8 cellular contexts compared by ENCODE assay signal in genomic region chr17:32659419-32659842, GRCh38.
DNase-seq lines count a peak whose midpoint lies in the region; ATAC-seq and TF ChIP-seq lines count a peak whose summit lies in the region.

No MANE protein-coding gene starts in this region.

- no peak for ATAC-seq in GM19463 (IDR thresholded peaks at IDR 0.05; ENCODE audit: unreplicated experiment)

- H3K4me2 ChIP-seq in parathyroid adenoma (ENCODE audit: low read length): no peak overlapping the region

- peak overlapping the region; percentile 25 for H2AFZ ChIP-seq in parathyroid adenoma

- in situ Hi-C loops in transverse colon (cut with MboI; ENCODE audit: low pct_ligation_motif_present in 1 of 4, low pct_unique_long_range_greater_than_20kb in 1 of 4, low sequenced_read_pairs in 3 of 4): loop anchor here in 3 of 4 donors (10.0 to 25.0 kb wide), 3 partner anchors 103 to 253 kb away; no protein-coding TSS in a partner anchor

- peak; percentile 92 for TF ChIP-seq CTCF in parathyroid adenoma (IDR thresholded peaks at IDR 0.05)
- TF ChIP-seq CTCF in transverse colon (IDR thresholded peaks at IDR 0.05): peak; percentile 83 to 92 (median 90)

- no peak for TF ChIP-seq POLR2A in transverse colon (IDR thresholded peaks at IDR 0.05)

- no peak overlapping the region for H3K4me3 ChIP-seq in parathyroid adenoma (ENCODE audit: low read depth, low read length)
- H3K4me3 ChIP-seq in transverse colon: no peak overlapping the region

- DNase-seq in D341Med (ENCODE audit: low spot score) (peak; percentile 88), KG1 (lab: John Stamatoyannopoulos, UW) (peak; percentile 67), RKO (ENCODE audit: low spot score) (peak; percentile 69), globus pallidus (ENCODE audit: low spot score) (peak; percentile 87), transverse colon (peak; percentile 73)
- peak; percentile 12 to 54 (median 20) for DNase-seq in activated naive CD4-positive, alpha-beta T cell (lab: John Stamatoyannopoulos, UW)

- H3K9me3 ChIP-seq in parathyroid adenoma (ENCODE audit: control insufficient read depth, low read length) (no peaks in the 10 kb centered on the region), transverse colon (no peaks in the 10 kb centered on the region)

- TF ChIP-seq EP300 in transverse colon (IDR thresholded peaks at IDR 0.05; ENCODE audit: low read depth): no peak

- H3K4me1 ChIP-seq in parathyroid adenoma: no peaks in the 10 kb centered on the region
- H3K4me1 ChIP-seq in transverse colon: no peaks in the 10 kb centered on the region

- intact Hi-C loops in transverse colon (cut with DNase I; ENCODE audit: low total_unique reads): no loop called here

- no peak overlapping the region for H3K27ac ChIP-seq in parathyroid adenoma
- H3K27ac ChIP-seq in transverse colon: no peak overlapping the region

- H3K27me3 ChIP-seq in parathyroid adenoma (ENCODE audit: control insufficient read depth, insufficient read depth, low read length) (no peaks in the 10 kb centered on the region), transverse colon (no peaks in the 10 kb centered on the region)

- H3K9ac ChIP-seq in parathyroid adenoma: no peak overlapping the region

- H3K36me3 ChIP-seq in parathyroid adenoma (ENCODE audit: control insufficient read depth, insufficient read depth, low read length) (no peaks in the 10 kb centered on the region), transverse colon (peaks cover 0 to 15% (median 5%) of the 10 kb centered on the region in 4 donors)

- no peaks in the 10 kb centered on the region for H3K79me2 ChIP-seq in parathyroid adenoma

- WGBS in transverse colon (ENCODE audit: low coverage in 1 of 2), 2 donors: 34 to 36% methylated on average over 4 to 5 of the region's 5 CpGs

Comparison
In these comparisons a context has a peak if more than half of its experiments do, and no peak if none do; other contexts are left out.
1. DNase-seq: peak in every context shown above with its lines; median percentile 88 in D341Med; 87 in globus pallidus; 73 in transverse colon; 69 in RKO; 67 in KG1; 20 in activated naive CD4-positive, alpha-beta T cell.